8 cellular contexts compared by ENCODE assay signal in the genomic region with DNA sequence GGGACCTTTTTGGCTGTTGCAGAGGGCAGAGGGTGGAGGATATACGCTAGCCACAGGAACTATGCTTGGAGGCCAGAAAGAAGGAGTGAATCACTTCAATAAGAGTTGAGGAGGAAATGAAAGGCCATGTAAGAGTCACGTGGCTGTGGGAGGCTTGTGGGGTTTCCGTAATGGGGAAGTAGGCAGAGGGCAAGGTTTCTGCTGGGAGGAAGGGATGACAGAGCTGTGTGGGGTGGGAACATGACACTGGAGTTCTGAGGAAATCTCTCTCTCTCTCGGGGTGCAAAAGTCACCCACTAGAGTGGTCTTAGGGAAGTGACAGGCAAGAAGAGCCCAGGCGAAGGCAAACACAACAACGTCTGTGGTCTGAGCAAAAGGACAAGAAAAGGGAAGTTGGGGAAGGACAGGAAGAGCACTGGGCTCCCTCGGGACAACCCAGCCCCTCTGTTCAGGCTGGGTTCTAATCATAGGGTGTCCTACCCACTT. TPM values are rescaled to one million over a fixed set of nuclear protein-coding genes. Genes with fewer than 3 reads are reported as not detected.
DNase-seq lines count a peak whose midpoint lies in the region; ATAC-seq and TF ChIP-seq lines count a peak whose summit lies in the region.

No MANE protein-coding gene starts in this region.

- CTCF ChIA-PET in activated B cell treated with CpG ODN at 0.5 μM for 24 hours (lab: Charles Lee) = interaction anchor here (1.0 to 4.3 kb wide), 6 partner anchors 28 to 786 kb away, joined by 3 to 19 read pairs (median 5); no protein-coding TSS in a partner anchor

- peak overlapping the region; percentile 99 for H3K27ac Mint-ChIP-seq in activated B cell treated with CpG ODN at 0.5 μM for 24 hours

- H3K9me3 ChIP-seq in HAP-1 = no peaks in the 10 kb centered on the region; the same call in 1 of the 2 replicates

- H3K4me1 Mint-ChIP-seq in activated B cell treated with CpG ODN at 0.5 μM for 24 hours = peaks cover 72% of the 10 kb centered on the region

- no peak for TF ChIP-seq CTCF in GM06990 (IDR thresholded peaks at IDR 0.05; ENCODE audit: insufficient read depth, low read length, poor library complexity, severe bottlenecking)
- no peak for TF ChIP-seq CTCF in activated B cell treated with CpG ODN at 0.5 μM for 24 hours (IDR thresholded peaks at IDR 0.05)

- H3K4me1 ChIP-seq in HAP-1 = no peaks in the 10 kb centered on the region

- in situ Hi-C loops in HAP-1 (cut with MboI; ENCODE audit: low sequenced_read_pairs) = no loop called here

- peak; percentile 75 for ATAC-seq in GM19438 (IDR thresholded peaks at IDR 0.05; ENCODE audit: low read depth, unreplicated experiment)
- peak; percentile 76 for ATAC-seq in HG03378 (IDR thresholded peaks at IDR 0.05; ENCODE audit: unreplicated experiment)
- peak; percentile 73 for ATAC-seq in activated B cell treated with CpG ODN at 0.5 μM for 24 hours (ENCODE audit: low read depth)

- H3K4me3 Mint-ChIP-seq in activated B cell treated with CpG ODN at 0.5 μM for 24 hours = peak overlapping the region; percentile 88

- DNase-seq in GM06990 (ENCODE audit: extremely low read depth, insufficient read length) (peak; percentile 74), activated B cell treated with CpG ODN at 0.5 μM for 24 hours (peak; percentile 68), medulla oblongata (ENCODE audit: extremely low spot score) (peak; percentile 87), NCI-H2227 (lab: John Stamatoyannopoulos, UW; ENCODE audit: unreplicated experiment) (no peak), HAP-1 (ENCODE audit: low spot score in 2 of 2) (no peak), SHP77 (lab: John Stamatoyannopoulos, UW) (no peak)

- no peaks in the 10 kb centered on the region for H3K27me3 Mint-ChIP-seq in activated B cell treated with CpG ODN at 0.5 μM for 24 hours

- POLR2A ChIA-PET in activated B cell treated with CpG ODN at 0.5 μM for 24 hours (lab: Charles Lee) = interaction anchor here (0.6 to 4.5 kb wide), 14 partner anchors 38 to 791 kb away, joined by 3 to 47 read pairs (median 8); a partner anchor contains a TSS

- H3K9me3 Mint-ChIP-seq in activated B cell treated with CpG ODN at 0.5 μM for 24 hours = peaks cover 2% of the 10 kb centered on the region

- H3K4me3 ChIP-seq in GM06990 (replicated peaks; ENCODE audit: low read depth, low read length) (peak overlapping the region; percentile 25), HAP-1 (no peak overlapping the region)

- H3K27me3 ChIP-seq in GM06990 (replicated peaks; ENCODE audit: control insufficient read depth, insufficient read depth, low read length) (no peaks in the 10 kb centered on the region), HAP-1 (ENCODE audit: low read depth) (no peaks in the 10 kb centered on the region)

- H3K36me3 Mint-ChIP-seq in activated B cell treated with CpG ODN at 0.5 μM for 24 hours (ENCODE audit: low read depth) = peaks cover 10% of the 10 kb centered on the region

- H3K36me3 ChIP-seq in GM06990 (ENCODE audit: control insufficient read depth, insufficient read depth, low read length) (no peaks in the 10 kb centered on the region), HAP-1 (replicated peaks) (no peaks in the 10 kb centered on the region)

- intact Hi-C loops in activated B cell treated with CpG ODN at 0.5 μM for 24 hours (cut with micrococcal nuclease) = loop anchor here (1.0 to 10.0 kb wide), 11 partner anchors 10 to 783 kb away; a partner anchor contains a TSS

RNA-seq across cellular contexts. Expression of a gene that starts 3.9 kb away (rescaled TPM):
- 37.3 and 40.8 TPM in 2 replicates for total RNA-seq in activated B cell treated with CpG ODN at 0.5 μM for 24 hours

RNA-seq across cellular contexts. Expression of a gene that starts 31.6 kb away (rescaled TPM):
- 1.4 and 1.6 TPM in 2 replicates for total RNA-seq in activated B cell treated with CpG ODN at 0.5 μM for 24 hours

RNA-seq across cellular contexts. Expression of a gene that starts 45.5 kb away (rescaled TPM):
- total RNA-seq in activated B cell treated with CpG ODN at 0.5 μM for 24 hours = not detected in 2 replicates

Comparison
In these comparisons a context has a peak if more than half of its experiments do, and no peak if none do; other contexts are left out.
1. DNase-seq: peak in GM06990 (single experiment), activated B cell treated with CpG ODN at 0.5 μM for 24 hours (single experiment) and medulla oblongata (single experiment); none in NCI-H2227 (single experiment), HAP-1 (0 of 2) and SHP77 (0 of 2).
2. Peak in every context shown above with its lines, with median percentiles within 50 percentile points of each other: ATAC-seq.